In genomic region chr7:121202125-121202524, GRCh38 we compare ENCODE assay signal across 15 cellular contexts.
"Had no signal": no experiment of that assay in that cellular context is flagged by ENCODE, and none has a peak within 500 bp of the region (broad histone marks: within the 10 kb centered on the region; RNA-seq: fewer than 3 reads in every experiment).

No MANE protein-coding gene starts in this region.

- ATAC-seq: activated T-cell treated with anti-CD3 and anti-CD28 coated beads, Interleukin-2, amount 50 U/mL, for 72 hours; left lung; pancreas had no signal

- H3K9me3 ChIP-seq: left lung, pancreas, transverse colon had no signal

- H3K4me1 ChIP-seq: left lung, pancreas, transverse colon had no signal

- DNase-seq: activated CD4-positive, alpha-beta memory T cell treated with anti-CD3 and anti-CD28 coated beads for 36 hours; activated gamma-delta T cell treated with Interleukin-2 at 50 U/mL for 16 hours; activated naive CD8-positive, alpha-beta T cell treated with anti-CD3 and anti-CD28 coated beads, Interleukin-2, amount 10 ng/mL, durations not matched to agents 7 days and 5 days; activated T-cell treated with anti-CD3 and anti-CD28 coated beads, Interleukin-2, amount 50 U/mL, for 72 hours; aorta; dorsolateral prefrontal cortex; left lung; mesenchymal stem cell; pancreas; retina; substantia nigra; transverse colon had no signal

- FAIRE-seq: bronchial epithelial cell, endometrium, pancreas had no signal

- H3K27ac ChIP-seq: dorsolateral prefrontal cortex, left lung, pancreas, skin epidermis, transverse colon had no signal

- H3K4me3 ChIP-seq: dorsolateral prefrontal cortex, left lung, pancreas, skin epidermis, transverse colon had no signal

- H3K36me3 ChIP-seq: left lung, pancreas, transverse colon had no signal

- H3K27me3 ChIP-seq: left lung, pancreas, transverse colon had no signal
